ENCODE assay signal across 2 cellular contexts in genomic region chr2:9912468-9912867, GRCh38.
TF ChIP-seq lines count a peak whose summit lies in the region.

No MANE protein-coding gene starts in this region.

TF ChIP-seq in HepG2, 621 proteins besides CTCF, POLR2A, EP300 and RAD21 (continued from another document):
- 0 out of 2 replicates have a peak, but pooled peaks have one; percentile 21 for TF ChIP-seq ARID2 (CRISPR knock-in tag; IDR thresholded peaks at IDR 0.05; ENCODE audit: borderline replicate concordance)
- no peak for TF ChIP-seq NR2F6 (IDR thresholded peaks at IDR 0.05)
- TF ChIP-seq NR2F6 (CRISPR knock-in tag; IDR thresholded peaks at IDR 0.05): 0 out of 2 replicates have a peak, but pooled peaks have one; percentile 7
- peak; percentile 73 for TF ChIP-seq PHF21A (CRISPR knock-in tag; IDR thresholded peaks at IDR 0.05)
- TF ChIP-seq TARDBP (CRISPR knock-in tag; IDR thresholded peaks at IDR 0.05): 0 out of 2 replicates have a peak, but pooled peaks have one; percentile 23
- TF ChIP-seq RBFOX2 (IDR thresholded peaks at IDR 0.05; ENCODE audit: low read depth, low read length): no peak
- peak; percentile 35; the same call in 1 of the 2 replicates for TF ChIP-seq SAP130 (CRISPR knock-in tag; IDR thresholded peaks at IDR 0.05; ENCODE audit: low read depth)
- no peak for TF ChIP-seq MLLT10 (CRISPR knock-in tag; IDR thresholded peaks at IDR 0.05)
- TF ChIP-seq ZNF503 (CRISPR knock-in tag; IDR thresholded peaks at IDR 0.05): no peak
- TF ChIP-seq HNF4G (IDR thresholded peaks at IDR 0.05; ENCODE audit: borderline replicate concordance, low read depth, low read length): peak; percentile 47; the same call in 1 of the 2 replicates
- TF ChIP-seq HNF4G (CRISPR knock-in tag; IDR thresholded peaks at IDR 0.05; ENCODE audit: borderline replicate concordance, low read depth): no peak
- TF ChIP-seq FOXJ3 (CRISPR knock-in tag; IDR thresholded peaks at IDR 0.05; ENCODE audit: borderline replicate concordance): no peak
- TF ChIP-seq FOXA1 (IDR thresholded peaks at IDR 0.05): no peak
- no peak for TF ChIP-seq FOXA1 (CRISPR knock-in tag; IDR thresholded peaks at IDR 0.05)
- peak; percentile 45; the same call in 1 of the 2 replicates for TF ChIP-seq ARID5B (CRISPR knock-in tag; IDR thresholded peaks at IDR 0.05)
- TF ChIP-seq ZNF674 (CRISPR knock-in tag; IDR thresholded peaks at IDR 0.05; ENCODE audit: low read depth): no peak
- 0 out of 2 replicates have a peak, but pooled peaks have one; percentile 32 for TF ChIP-seq MIXL1 (CRISPR knock-in tag; IDR thresholded peaks at IDR 0.05)
- 0 out of 2 replicates have a peak, but pooled peaks have one; percentile 27 for TF ChIP-seq ZNF205 (CRISPR knock-in tag; IDR thresholded peaks at IDR 0.05)
- TF ChIP-seq HNRNPH1 (optimal IDR thresholded peaks at IDR 0.05; ENCODE audit: low read depth, low read length): no peak
- TF ChIP-seq PAXIP1 (CRISPR knock-in tag; conservative IDR thresholded peaks at IDR 0.05): peak; percentile 60

TF ChIP-seq in neural cell, 6 proteins besides CTCF, POLR2A, EP300 and RAD21 (continued from another document):
- TF ChIP-seq REST (IDR thresholded peaks at IDR 0.05; ENCODE audit: borderline replicate concordance) (no peak), POLR2AphosphoS5 (IDR thresholded peaks at IDR 0.05) (no peak), SMC3 (conservative IDR thresholded peaks at IDR 0.05; ENCODE audit: poor library complexity) (no peak), MXI1 (conservative IDR thresholded peaks at IDR 0.05; ENCODE audit: poor library complexity, severe bottlenecking) (no peak), TAF1 (IDR thresholded peaks at IDR 0.05; ENCODE audit: low read depth) (no peak)
